In the genomic region with DNA sequence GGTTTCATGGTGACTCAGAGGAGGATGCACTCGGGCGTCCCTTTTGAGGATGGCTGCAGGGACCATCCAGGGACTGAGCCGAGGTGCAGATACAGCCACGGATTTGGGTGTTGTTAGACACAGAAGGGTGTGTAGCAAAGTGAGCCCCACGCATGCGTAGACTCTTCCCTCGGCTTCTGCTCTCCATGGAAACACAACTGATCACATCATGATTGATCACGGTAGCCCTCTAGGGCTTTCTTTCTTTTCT, we compare ENCODE assay signal across 9 cellular contexts. TPM values are rescaled to one million over a fixed set of nuclear protein-coding genes. Genes with fewer than 3 reads are reported as not detected.
A peak's percentile ranks its signal among the peaks of the same experiment; 100 is the strongest.
DNase-seq lines count a peak whose midpoint lies in the region; ATAC-seq, FAIRE-seq and TF ChIP-seq lines count a peak whose summit lies in the region.
"Had no signal": no experiment of that assay in that cellular context is flagged by ENCODE, and none has a peak within 500 bp of the region (broad histone marks: within the 10 kb centered on the region; RNA-seq: fewer than 3 reads in every experiment).

No MANE protein-coding gene starts in this region.

- ATAC-seq in HG02759 (IDR thresholded peaks at IDR 0.05; ENCODE audit: unreplicated experiment) (peak; percentile 30), Panc1 (peak; percentile 44), left lung (no peak), GM18861 (IDR thresholded peaks at IDR 0.05; ENCODE audit: unreplicated experiment) (no peak)

- intact Hi-C loops in Panc1 (cut with micrococcal nuclease; ENCODE audit: unreplicated experiment) (no loop called here), left lung (cut with DNase I) (no loop called here)

- peak; percentile 78 for DNase-seq in DMS53 (lab: John Stamatoyannopoulos, UW)
- peak; percentile 10 for DNase-seq in Panc1 (ENCODE audit: low read depth, low spot score)
- peak; percentile 35 for DNase-seq in brain microvascular endothelial cell
- no peak for DNase-seq in left lung
- no peak for DNase-seq in small intestine

- POLR2A ChIA-PET in Panc1 (lab: Charles Lee) = no interaction called here

- FAIRE-seq in small intestine (lab: Jason Lieb, UNC) = no peak
- FAIRE-seq: TTC549 had no signal

- BruUV-seq in Panc1 (replicated peaks; lab: Mats Ljungman, UMichigan) = no TSS peak

- no peak for TF ChIP-seq CTCF in Panc1 (IDR thresholded peaks at IDR 0.05)
- no peak for TF ChIP-seq CTCF in brain microvascular endothelial cell (IDR thresholded peaks at IDR 0.05; ENCODE audit: low read depth, low read length, missing control alignments)
- no peak for TF ChIP-seq CTCF in left lung (IDR thresholded peaks at IDR 0.05)

- 26% methylated on average over 8 of the region's 8 CpGs for WGBS in thymus
- WGBS in small intestine, 3 donors = 6 to 15% (median 7%) methylated on average over 8 of the region's 8 CpGs

- no peaks in the 10 kb centered on the region for H3K36me3 ChIP-seq in Panc1 (ENCODE audit: control insufficient read depth, insufficient read depth, low read length)
- H3K36me3 ChIP-seq in brain microvascular endothelial cell (replicated peaks) = no peaks in the 10 kb centered on the region
- no peaks in the 10 kb centered on the region for H3K36me3 ChIP-seq in left lung
- H3K36me3 ChIP-seq in thymus (ENCODE audit: control insufficient read depth, insufficient read depth) = no peaks in the 10 kb centered on the region
- no peaks in the 10 kb centered on the region for H3K36me3 ChIP-seq in small intestine (ENCODE audit: control insufficient read depth in 2 of 2, insufficient read depth in 2 of 2, low read length in 2 of 2)

- peaks cover 7% of the 10 kb centered on the region for H3K4me1 ChIP-seq in Panc1 (ENCODE audit: control insufficient read depth, insufficient read depth, low read length)
- H3K4me1 ChIP-seq in left lung = peaks cover 3 to 16% of the 10 kb centered on the region in 2 donors
- no peaks in the 10 kb centered on the region for H3K4me1 ChIP-seq in thymus (ENCODE audit: control insufficient read depth, insufficient read depth, low read length)
- no peaks in the 10 kb centered on the region for H3K4me1 ChIP-seq in small intestine (ENCODE audit: control insufficient read depth in 2 of 2, insufficient read depth in 1 of 2, low read depth in 1 of 2, low read length in 1 of 2)

- no peaks in the 10 kb centered on the region for H3K9me3 ChIP-seq in Panc1 (ENCODE audit: control insufficient read depth, insufficient read depth, low read depth, low read length)
- H3K9me3 ChIP-seq in left lung = no peaks in the 10 kb centered on the region
- H3K9me3 ChIP-seq in thymus (ENCODE audit: control insufficient read depth) = peaks cover 1% of the 10 kb centered on the region
- H3K9me3 ChIP-seq in small intestine (ENCODE audit: control insufficient read depth, low read depth) = no peaks in the 10 kb centered on the region

- H3K4me3 ChIP-seq in Panc1 (ENCODE audit: low read depth in 2 of 2, low read length in 2 of 2) = peak overlapping the region; percentile 48 to 62
- peak overlapping the region; percentile 49 for H3K4me3 ChIP-seq in brain microvascular endothelial cell (ENCODE audit: low read depth, low read length)
- peak overlapping the region; percentile 33 to 50 for H3K4me3 ChIP-seq in left lung
- H3K4me3 ChIP-seq in thymus (ENCODE audit: low read length) = peak overlapping the region; percentile 58
- H3K4me3 ChIP-seq in small intestine (ENCODE audit: low read depth in 1 of 2, low read length in 2 of 2) = peak overlapping the region in 1 of 2 donors; percentile 7

- CTCF ChIA-PET in Panc1 (lab: Charles Lee) = no interaction called here

- H3K27me3 ChIP-seq in Panc1 (ENCODE audit: control insufficient read depth, insufficient read depth, low read length) (no peaks in the 10 kb centered on the region), brain microvascular endothelial cell (replicated peaks) (peaks cover 20% of the 10 kb centered on the region), left lung (peaks cover 28 to 98% of the 10 kb centered on the region in 2 donors), thymus (ENCODE audit: control insufficient read depth, insufficient read depth) (peaks cover 30% of the 10 kb centered on the region), small intestine (ENCODE audit: control insufficient read depth in 2 of 2, insufficient read depth in 2 of 2, low read length in 2 of 2) (peaks cover 0 to 38% of the 10 kb centered on the region in 2 donors)

- H3K27ac ChIP-seq in Panc1 (ENCODE audit: low read length) (peak overlapping the region; percentile 71), brain microvascular endothelial cell (no peak overlapping the region), left lung (peak overlapping the region in 1 of 2 donors; percentile 49), thymus (ENCODE audit: low read depth) (no peak overlapping the region), small intestine (ENCODE audit: low read depth in 1 of 2, low read length in 1 of 2) (no peak overlapping the region)

- in situ Hi-C loops in Panc1 (cut with HindIII; ENCODE audit: low pct_unique_long_range_greater_than_20kb, low sequenced_read_pairs) (no loop called here), brain microvascular endothelial cell (cut with HindIII; ENCODE audit: low pct_ligation_motif_present, low sequenced_read_pairs) (no loop called here)

RNA-seq across cellular contexts. Expression of a gene that starts 0.6 kb away (rescaled TPM):
- total RNA-seq in Panc1 (2021; ENCODE audit: unreplicated experiment) (3.1 TPM), left lung (1 to 10 TPM; 1.1 to 2.1 TPM)
- 5.4 TPM for polyA plus RNA-seq in Panc1 (2012; ENCODE audit: insufficient read length)
- polyA plus RNA-seq in thymus (0.68 TPM), small intestine (under 1 TPM in 1 of 3 donors, not detected in 2; 0.36 TPM)

RNA-seq across cellular contexts. Expression of a gene that starts 21.3 kb away (rescaled TPM):
- total RNA-seq in Panc1 (2021; ENCODE audit: unreplicated experiment) (0.69 TPM), left lung (1 to 10 TPM; 2.2 to 3.3 TPM)
- 0.63 TPM for polyA plus RNA-seq in Panc1 (2012; ENCODE audit: insufficient read length)
- polyA plus RNA-seq in thymus (2.3 TPM), small intestine (under 1 TPM in 1 of 3 donors, not detected in 2; 0.30 TPM)

RNA-seq across cellular contexts. Expression of a gene that starts 40.2 kb away (rescaled TPM):
- 1.2 TPM for total RNA-seq in Panc1 (2021; ENCODE audit: unreplicated experiment)
- 1.4 TPM for polyA plus RNA-seq in Panc1 (2012; ENCODE audit: insufficient read length)
- under 1 TPM; 0.76 to 0.93 TPM for total RNA-seq in left lung
- polyA plus RNA-seq in thymus = 0.64 TPM
- under 1 TPM in 1 of 3 donors, not detected in 2; 0.27 TPM for polyA plus RNA-seq in small intestine

Comparison
In these comparisons a context has a peak if more than half of its experiments do, and no peak if none do; other contexts are left out.
1. DNase-seq: peak in DMS53 (single experiment), Panc1 (single experiment) and brain microvascular endothelial cell (single experiment); none in left lung (0 of 2) and small intestine (single experiment).
2. ATAC-seq: peak in HG02759 (single experiment) and Panc1 (single experiment); none in left lung (single experiment) and GM18861 (single experiment).